10 cellular contexts compared by ENCODE assay signal in genomic region chr19:1214862-1215731, GRCh38. TPM values are rescaled to one million over a fixed set of nuclear protein-coding genes. Genes with fewer than 3 reads are reported as not detected.
DNase-seq lines count a peak whose midpoint lies in the region; ATAC-seq and TF ChIP-seq lines count a peak whose summit lies in the region.
"Had no signal": no experiment of that assay in that cellular context is flagged by ENCODE, and none has a peak within 500 bp of the region (broad histone marks: within the 10 kb centered on the region; RNA-seq: fewer than 3 reads in every experiment).

No MANE protein-coding gene starts in this region.

- no peak overlapping the region for H2AFZ ChIP-seq in OCI-LY7 (ENCODE audit: low read length)

- H3K27ac Mint-ChIP-seq in CD4-positive, CD25-positive, alpha-beta regulatory T cell, result no peak overlapping the region
- H3K27ac Mint-ChIP-seq in immature natural killer cell, result no peak overlapping the region

- no peaks in the 10 kb centered on the region for H3K27me3 ChIP-seq in CD4-positive, CD25-positive, alpha-beta regulatory T cell (ENCODE audit: control insufficient read depth, insufficient read depth, low read length)
- H3K27me3 ChIP-seq in adipocyte (replicated peaks; ENCODE audit: control insufficient read depth, insufficient read depth, low read length), result no peaks in the 10 kb centered on the region
- H3K27me3 ChIP-seq in cardiac muscle cell, result no peaks in the 10 kb centered on the region
- H3K27me3 ChIP-seq in rectal smooth muscle tissue (ENCODE audit: control insufficient read depth, insufficient read depth, low read length), result no peaks in the 10 kb centered on the region

- no peak for ATAC-seq in CD4-positive, CD25-positive, alpha-beta regulatory T cell (ENCODE audit: low read depth in 2 of 2)
- ATAC-seq in GM18517 (IDR thresholded peaks at IDR 0.05; ENCODE audit: unreplicated experiment), result no peak

- no peak for DNase-seq in CD4-positive, CD25-positive, alpha-beta regulatory T cell
- DNase-seq in adipocyte (ENCODE audit: low read depth) (no peak), cardiac muscle cell (ENCODE audit: low read depth in 1 of 2, low spot score in 1 of 2) (no peak), SK-N-DZ (ENCODE audit: low spot score) (no peak), immature natural killer cell (no peak), OCI-LY7 (ENCODE audit: low spot score) (no peak)
- DNase-seq: DND-41, NCI-H1048 had no signal

- peaks cover 11% of the 10 kb centered on the region for H3K36me3 Mint-ChIP-seq in CD4-positive, CD25-positive, alpha-beta regulatory T cell
- peaks cover 0 to 4% (median 0%) of the 10 kb centered on the region in 3 donors for H3K36me3 Mint-ChIP-seq in immature natural killer cell

- peaks cover 29% of the 10 kb centered on the region for H3K4me1 ChIP-seq in CD4-positive, CD25-positive, alpha-beta regulatory T cell (ENCODE audit: control insufficient read depth, insufficient read depth, low read length, poor library complexity, severe bottlenecking)
- peaks cover 35% of the 10 kb centered on the region for H3K4me1 ChIP-seq in adipocyte (ENCODE audit: control insufficient read depth, insufficient read depth, low read length)
- peaks cover 35% of the 10 kb centered on the region for H3K4me1 ChIP-seq in cardiac muscle cell (ENCODE audit: low read depth)
- H3K4me1 ChIP-seq in rectal smooth muscle tissue (ENCODE audit: control insufficient read depth, insufficient read depth, low read length), result peaks cover 36% of the 10 kb centered on the region
- H3K4me1 ChIP-seq in OCI-LY7 (ENCODE audit: insufficient read depth, low read length, poor library complexity, severe bottlenecking), result peaks cover 5% of the 10 kb centered on the region

- no peaks in the 10 kb centered on the region for H3K9me3 ChIP-seq in CD4-positive, CD25-positive, alpha-beta regulatory T cell (ENCODE audit: control insufficient read depth in 2 of 2, low read length in 2 of 2)
- no peaks in the 10 kb centered on the region for H3K9me3 ChIP-seq in adipocyte (ENCODE audit: control insufficient read depth, low read length)
- H3K9me3 ChIP-seq in cardiac muscle cell (ENCODE audit: low read depth), result no peaks in the 10 kb centered on the region
- H3K9me3 ChIP-seq in OCI-LY7 (ENCODE audit: low read length), result no peaks in the 10 kb centered on the region

- H3K9ac ChIP-seq in adipocyte (ENCODE audit: low read length) (peak overlapping the region; percentile 36), rectal smooth muscle tissue (ENCODE audit: low read length) (no peak overlapping the region)

- H3K27me3 Mint-ChIP-seq in CD4-positive, CD25-positive, alpha-beta regulatory T cell, result peaks cover 4% of the 10 kb centered on the region
- peaks cover 0 to 2% (median 1%) of the 10 kb centered on the region in 3 donors for H3K27me3 Mint-ChIP-seq in immature natural killer cell (ENCODE audit: low read depth in 3 of 3)

- no TSS peak for BruUV-seq in OCI-LY7 (replicated peaks; lab: Mats Ljungman, UMichigan)

- no peaks in the 10 kb centered on the region for H3K9me2 ChIP-seq in OCI-LY7 (ENCODE audit: insufficient read depth, low read length)

- no peaks in the 10 kb centered on the region for H3K9me3 Mint-ChIP-seq in CD4-positive, CD25-positive, alpha-beta regulatory T cell
- H3K9me3 Mint-ChIP-seq in immature natural killer cell, result no peaks in the 10 kb centered on the region

- POLR2A ChIA-PET in OCI-LY7 (lab: Charles Lee), result no interaction called here

- CTCF ChIA-PET in OCI-LY7 (lab: Charles Lee; ENCODE audit: unreplicated experiment), result interaction anchor here (0.6 kb wide), 1 partner anchor 21 kb away, joined by 4 read pairs; no protein-coding TSS in a partner anchor

- intact Hi-C loops in OCI-LY7 (cut with micrococcal nuclease; ENCODE audit: unreplicated experiment), result no loop called here

- H3K4me2 ChIP-seq in OCI-LY7 (ENCODE audit: low read length), result no peak overlapping the region

- peaks cover 6 to 40% (median 15%) of the 10 kb centered on the region in 4 donors for H3K4me1 Mint-ChIP-seq in CD4-positive, CD25-positive, alpha-beta regulatory T cell
- peaks cover 13 to 22% of the 10 kb centered on the region in 2 donors for H3K4me1 Mint-ChIP-seq in immature natural killer cell

- TF ChIP-seq CTCF in cardiac muscle cell (IDR thresholded peaks at IDR 0.05; ENCODE audit: low read depth, low read length) (no peak), OCI-LY7 (conservative IDR thresholded peaks at IDR 0.05; ENCODE audit: low read length) (no peak)

- H4K20me1 ChIP-seq in OCI-LY7 (ENCODE audit: insufficient read depth, low read length), result no peaks in the 10 kb centered on the region

- H3K79me2 ChIP-seq in OCI-LY7 (ENCODE audit: insufficient read depth, low read depth, low read length), result peaks cover 34% of the 10 kb centered on the region

- H3K4me3 Mint-ChIP-seq in CD4-positive, CD25-positive, alpha-beta regulatory T cell, result no peak overlapping the region
- H3K4me3 Mint-ChIP-seq in immature natural killer cell, result no peak overlapping the region

- H3K36me3 ChIP-seq in CD4-positive, CD25-positive, alpha-beta regulatory T cell (ENCODE audit: control insufficient read depth, insufficient read depth, low read length), result peaks cover 6% of the 10 kb centered on the region
- H3K36me3 ChIP-seq in adipocyte (ENCODE audit: control insufficient read depth, insufficient read depth, low read length, severe bottlenecking), result peaks cover 14% of the 10 kb centered on the region
- no peaks in the 10 kb centered on the region for H3K36me3 ChIP-seq in cardiac muscle cell
- no peaks in the 10 kb centered on the region for H3K36me3 ChIP-seq in rectal smooth muscle tissue (ENCODE audit: control insufficient read depth, insufficient read depth, low read length)
- H3K36me3 ChIP-seq in OCI-LY7 (ENCODE audit: insufficient read depth, low read length), result peaks cover 40% of the 10 kb centered on the region

- no peak overlapping the region for H3K4me3 ChIP-seq in CD4-positive, CD25-positive, alpha-beta regulatory T cell (ENCODE audit: low read depth, low read length)
- H3K4me3 ChIP-seq in adipocyte (ENCODE audit: low read length) (no peak overlapping the region), cardiac muscle cell (no peak overlapping the region), rectal smooth muscle tissue (ENCODE audit: low read length) (peak overlapping the region; percentile 34), OCI-LY7 (ENCODE audit: low read depth, low read length, poor library complexity, severe bottlenecking) (no peak overlapping the region)

- H3K27ac ChIP-seq in CD4-positive, CD25-positive, alpha-beta regulatory T cell (ENCODE audit: insufficient read depth, low read length, poor library complexity, severe bottlenecking), result peak overlapping the region; percentile 85
- H3K27ac ChIP-seq in cardiac muscle cell (peak overlapping the region; percentile 85), rectal smooth muscle tissue (ENCODE audit: low read depth, low read length) (peak overlapping the region; percentile 78), OCI-LY7 (ENCODE audit: low read depth, low read length, poor library complexity, severe bottlenecking) (no peak overlapping the region)

RNA-seq across cellular contexts. Expression of gene STK11, which starts 9.5 kb away (rescaled TPM):
- total RNA-seq in CD4-positive, CD25-positive, alpha-beta regulatory T cell, result 71.4 TPM
- polyA plus RNA-seq in CD4-positive, CD25-positive, alpha-beta regulatory T cell, result 10 to 100 TPM; 11.9 to 23.0 (median 17.4) TPM
- total RNA-seq in cardiac muscle cell (140 and 180 TPM in 2 replicates), OCI-LY7 (2022) (76.5 and 82.2 TPM in 2 replicates)
- polyA plus RNA-seq in cardiac muscle cell (122 and 154 TPM in 2 replicates), immature natural killer cell (10 to 100 TPM; 10.8 to 14.5 (median 11.7) TPM)
- polyA plus RNA-seq in SK-N-DZ (2014; cell fraction: cytosol; rRNA removed), result 50.7 and 52.4 TPM in 2 replicates
- 166 and 188 TPM in 2 replicates for polyA plus RNA-seq in SK-N-DZ (2014; cell fraction: nucleus; rRNA removed)
- total RNA-seq in OCI-LY7 (2014; rRNA removed; shearing (Covaris generic)), result 68.7 and 78.4 TPM in 2 replicates

RNA-seq across cellular contexts. Expression of gene CBARP, which starts 22.7 kb away (rescaled TPM):
- total RNA-seq in CD4-positive, CD25-positive, alpha-beta regulatory T cell, result 0.12 TPM
- not detected for polyA plus RNA-seq in CD4-positive, CD25-positive, alpha-beta regulatory T cell
- total RNA-seq in cardiac muscle cell (21.1 and 29.1 TPM in 2 replicates), OCI-LY7 (2022) (0.13 and 0.18 TPM in 2 replicates)
- polyA plus RNA-seq in cardiac muscle cell (22.1 and 30.6 TPM in 2 replicates), immature natural killer cell (not detected)
- polyA plus RNA-seq in SK-N-DZ (2014; cell fraction: cytosol; rRNA removed), result 12.3 and 24.2 TPM in 2 replicates
- 44.5 and 49.5 TPM in 2 replicates for polyA plus RNA-seq in SK-N-DZ (2014; cell fraction: nucleus; rRNA removed)
- total RNA-seq in OCI-LY7 (2014; rRNA removed; shearing (Covaris generic)), result 0.09 and 0.33 TPM in 2 replicates

RNA-seq across cellular contexts. Expression of gene ATP5F1D, which starts 26.5 kb away (rescaled TPM):
- total RNA-seq in CD4-positive, CD25-positive, alpha-beta regulatory T cell, result 124 TPM
- 100 to 1,000 TPM; 208 to 236 (median 223) TPM for polyA plus RNA-seq in CD4-positive, CD25-positive, alpha-beta regulatory T cell
- total RNA-seq in cardiac muscle cell (188 and 355 TPM in 2 replicates), OCI-LY7 (2022) (207 and 266 TPM in 2 replicates)
- polyA plus RNA-seq in cardiac muscle cell (505 and 638 TPM in 2 replicates), immature natural killer cell (100 to 1,000 TPM; 145 to 310 (median 303) TPM)
- 69.7 and 75.2 TPM in 2 replicates for polyA plus RNA-seq in SK-N-DZ (2014; cell fraction: cytosol; rRNA removed)
- polyA plus RNA-seq in SK-N-DZ (2014; cell fraction: nucleus; rRNA removed), result 50.9 and 102 TPM in 2 replicates
- total RNA-seq in OCI-LY7 (2014; rRNA removed; shearing (Covaris generic)), result 51.8 and 82.1 TPM in 2 replicates

RNA-seq across cellular contexts. Expression of gene MIDN, which starts 33.3 kb away (rescaled TPM):
- total RNA-seq in CD4-positive, CD25-positive, alpha-beta regulatory T cell, result 126 TPM
- 1 to 10 TPM; 1.4 to 3.4 (median 1.8) TPM for polyA plus RNA-seq in CD4-positive, CD25-positive, alpha-beta regulatory T cell
- total RNA-seq in cardiac muscle cell, result 45.6 and 89.2 TPM in 2 replicates
- 58.1 and 76.0 TPM in 2 replicates for polyA plus RNA-seq in cardiac muscle cell
- polyA plus RNA-seq in SK-N-DZ (2014; cell fraction: cytosol; rRNA removed), result 23.3 and 31.3 TPM in 2 replicates
- 74.4 and 125 TPM in 2 replicates for polyA plus RNA-seq in SK-N-DZ (2014; cell fraction: nucleus; rRNA removed)
- 10 to 100 TPM in 2 of 3 donors, 1 to 10 TPM in 1; 4.9 to 16.0 (median 10.8) TPM for polyA plus RNA-seq in immature natural killer cell
- total RNA-seq in OCI-LY7 (2014; rRNA removed; shearing (Covaris generic)), result 11.7 and 20.3 TPM in 2 replicates
- 70.9 and 75.8 TPM in 2 replicates for total RNA-seq in OCI-LY7 (2022)

RNA-seq across cellular contexts. Expression of gene SBNO2, which starts 41.0 kb away (rescaled TPM):
- 139 TPM for total RNA-seq in CD4-positive, CD25-positive, alpha-beta regulatory T cell
- polyA plus RNA-seq in CD4-positive, CD25-positive, alpha-beta regulatory T cell, result 1 to 10 TPM; 2.0 to 5.1 (median 2.7) TPM
- total RNA-seq in cardiac muscle cell (23.0 and 28.5 TPM in 2 replicates), OCI-LY7 (2022) (43.3 and 48.8 TPM in 2 replicates)
- polyA plus RNA-seq in cardiac muscle cell (6.8 and 11.8 TPM in 2 replicates), immature natural killer cell (1 to 10 TPM in 1 of 3 donors, under 1 TPM in 2; 0.27 to 3.4 (median 0.89) TPM)
- polyA plus RNA-seq in SK-N-DZ (2014; cell fraction: cytosol; rRNA removed), result 13.2 and 16.1 TPM in 2 replicates
- polyA plus RNA-seq in SK-N-DZ (2014; cell fraction: nucleus; rRNA removed), result 48.3 and 48.4 TPM in 2 replicates
- 17.6 and 26.6 TPM in 2 replicates for total RNA-seq in OCI-LY7 (2014; rRNA removed; shearing (Covaris generic))

Comparison
In these comparisons a context has a peak if more than half of its experiments do, and no peak if none do; other contexts are left out.
1. RNA of gene CBARP, which starts 22.7 kb away (total RNA-seq): 21.1 to 29.1 TPM in cardiac muscle cell; 0.09 to 0.33 TPM in OCI-LY7 and 0.12 TPM in CD4-positive, CD25-positive, alpha-beta regulatory T cell (single experiment); every median in the first group is over 10 times any median in the second.